In the genomic region with DNA sequence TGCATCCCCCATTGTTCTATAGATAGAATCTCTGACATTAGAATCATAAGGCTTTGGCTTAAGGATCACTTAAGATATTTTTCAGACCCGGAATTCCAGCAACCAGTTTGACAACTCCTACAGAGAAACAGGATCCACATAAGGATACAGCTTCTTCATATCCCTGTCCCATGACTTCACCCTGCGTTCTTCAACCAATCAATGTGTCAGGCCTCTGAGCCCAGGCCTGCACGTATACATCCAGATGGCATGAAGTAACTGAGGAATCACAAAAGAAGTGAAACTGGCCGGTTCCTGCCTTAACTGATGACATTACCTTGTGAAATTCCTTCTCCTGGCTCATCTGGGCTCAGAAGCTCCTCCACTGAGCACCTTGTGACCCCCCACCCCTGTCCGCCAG, we compare ENCODE assay signal across 22 cellular contexts.
"Had no signal": no experiment of that assay in that cellular context is flagged by ENCODE, and none has a peak within 500 bp of the region (broad histone marks: within the 10 kb centered on the region; RNA-seq: fewer than 3 reads in every experiment).

No MANE protein-coding gene starts in this region.

- H3K9me3 ChIP-seq: gastroesophageal sphincter, heart left ventricle, left lung, prostate gland, right atrium auricular region, suprapubic skin, transverse colon, vagina had no signal

- H3K9ac ChIP-seq: parathyroid adenoma had no signal

- H3K4me2 ChIP-seq: hepatocyte, smooth muscle cell had no signal

- H3K4me3 ChIP-seq: coronary artery, gastroesophageal sphincter, heart left ventricle, hepatocyte, left lung, prostate gland, right atrium auricular region, smooth muscle cell, suprapubic skin, transverse colon, vagina had no signal

- H3K36me3 ChIP-seq: gastroesophageal sphincter, heart left ventricle, left lung, prostate gland, right atrium auricular region, suprapubic skin, transverse colon, vagina had no signal

- FAIRE-seq: endometrium had no signal

- H3K27me3 ChIP-seq: gastroesophageal sphincter, heart left ventricle, hepatocyte, left lung, right atrium auricular region, suprapubic skin, transverse colon, vagina had no signal

- H3K4me1 ChIP-seq: gastroesophageal sphincter, heart left ventricle, left lung, parathyroid adenoma, prostate gland, right atrium auricular region, suprapubic skin, vagina had no signal

- H2AFZ ChIP-seq: hepatocyte, parathyroid adenoma had no signal

- H3K79me2 ChIP-seq: hepatocyte, parathyroid adenoma had no signal

- DNase-seq: dermis blood vessel endothelial cell; effector memory CD8-positive, alpha-beta T cell; heart left ventricle; left cardiac atrium; left lung; stimulated activated CD4-positive, alpha-beta T cell treated with anti-CD3 and anti-CD28 coated beads, Interleukin-12 subunit alpha, Interleukin-12 subunit beta, amount 100 ng/mL, for 4 hours; stimulated activated CD4-positive, alpha-beta T cell treated with anti-CD3 and anti-CD28 coated beads, Interleukin-1b, Interleukin-23, amount 100 ng/mL, for 48 hours; stimulated activated CD4-positive, alpha-beta T cell treated with anti-CD3 and anti-CD28 coated beads, Interleukin-4, amount 100 ng/mL, for 1 hour; stimulated activated CD8-positive, alpha-beta memory T cell treated with anti-CD3 and anti-CD28 coated beads, Interleukin-4, amount 100 ng/mL, for 48 hours; stimulated activated naive CD4-positive, alpha-beta T cell; stimulated activated naive CD8-positive, alpha-beta T cell treated with anti-CD3 and anti-CD28 coated beads, Interleukin-15, amount 100 ng/mL, for 72 hours; transverse colon had no signal

- H3K27ac ChIP-seq: coronary artery, gastroesophageal sphincter, heart left ventricle, hepatocyte, left lung, parathyroid adenoma, prostate gland, right atrium auricular region, suprapubic skin, transverse colon, vagina had no signal
